1 cellular context compared by ENCODE assay signal in the genomic region with DNA sequence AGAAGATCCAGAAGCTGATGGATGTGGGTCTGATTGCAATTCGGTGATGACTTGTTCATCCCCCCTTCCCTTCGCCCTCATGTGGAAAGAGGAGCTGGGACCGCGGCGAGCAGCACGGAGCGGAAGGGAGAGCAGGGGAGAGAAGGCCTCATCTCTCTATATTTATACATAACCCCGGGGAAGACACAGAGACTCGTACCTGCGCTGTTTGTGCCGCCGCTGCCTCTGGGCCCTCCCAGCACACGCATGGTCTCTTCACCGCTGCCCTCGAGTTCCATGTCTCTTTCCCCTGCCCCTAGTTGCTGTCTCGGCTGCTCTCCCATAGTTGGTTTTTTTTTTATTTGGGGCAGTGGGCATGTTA.
TF ChIP-seq lines count a peak whose summit lies in the region.

No MANE protein-coding gene starts in this region.

TF ChIP-seq in IMR-90, 13 proteins besides CTCF, POLR2A, EP300 and RAD21:
- TF ChIP-seq RCOR1 (IDR thresholded peaks at IDR 0.05; ENCODE audit: insufficient replicate concordance, low read length): no peak
- no peak for TF ChIP-seq MAZ (IDR thresholded peaks at IDR 0.05; ENCODE audit: borderline replicate concordance, low read depth, low read length)
TF ChIP-seq in IMR-90: peak in this region for 0.
